In the genomic region with DNA sequence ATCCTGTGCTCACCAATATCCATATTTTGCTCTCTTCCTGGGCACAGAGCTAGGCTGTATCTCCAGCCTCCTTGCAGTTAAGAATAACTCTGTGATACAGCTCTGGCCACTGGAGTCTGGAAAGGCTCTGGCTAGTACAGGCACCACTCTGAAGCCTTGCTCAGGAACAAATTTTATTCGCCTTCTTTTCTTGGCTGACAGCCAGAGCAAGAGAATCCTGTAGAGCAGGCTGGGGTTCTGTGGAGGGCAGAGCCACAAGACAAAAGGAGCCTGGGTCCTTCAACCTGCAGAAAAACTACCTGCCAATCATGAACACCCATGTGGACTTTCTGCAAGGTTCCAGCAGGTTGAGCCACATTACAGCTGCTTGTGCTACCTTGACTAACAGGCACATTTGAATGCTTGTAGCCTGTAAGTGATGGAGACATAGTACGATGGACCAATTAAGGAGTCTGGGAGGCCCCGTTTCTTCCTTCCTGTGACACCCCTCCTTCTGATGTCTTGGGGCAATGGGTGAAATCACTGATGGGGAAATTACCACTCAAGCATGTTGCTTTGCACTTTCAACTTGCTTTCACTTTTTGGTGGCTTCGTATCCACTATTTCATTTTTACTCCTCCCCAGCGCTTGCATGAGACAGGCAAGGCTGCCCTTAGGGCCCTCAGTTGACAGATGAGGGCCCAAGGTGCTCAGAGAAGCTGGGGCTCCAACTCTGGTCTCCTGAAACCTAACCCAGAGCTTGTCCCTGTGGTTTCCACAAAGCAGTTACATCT, we compare ENCODE assay signal across 14 cellular contexts.
DNase-seq lines count a peak whose midpoint lies in the region; ATAC-seq, FAIRE-seq and TF ChIP-seq lines count a peak whose summit lies in the region.
"Had no signal": no experiment of that assay in that cellular context is flagged by ENCODE, and none has a peak within 500 bp of the region (broad histone marks: within the 10 kb centered on the region; RNA-seq: fewer than 3 reads in every experiment).

No MANE protein-coding gene starts in this region.

- peak; percentile 89 for FAIRE-seq in GM12891 (lab: Jason Lieb, UNC)
- FAIRE-seq: K562 had no signal

- DNase-seq in GM12891 (ENCODE audit: insufficient read length, low spot score) (peak; percentile 37), NCI-H1105 treated with DMSO at 0.1 percent for 48 hours (lab: John Stamatoyannopoulos, UW) (peak; percentile 66), kidney tubule cell (ENCODE audit: low spot score) (peak; percentile 27), GOT3 (lab: John Stamatoyannopoulos, UW) (no peak)
- no peak for DNase-seq in stimulated activated CD4-positive, alpha-beta T cell treated with anti-CD3 and anti-CD28 coated beads, Interleukin-4, amount 100 ng/mL, for 1 hour
- DNase-seq: activated CD4-positive, alpha-beta T cell treated with anti-CD3 and anti-CD28 coated beads, Interleukin-2, amount 50 U/mL, for 48 hours; dermis blood vessel endothelial cell; mesendoderm; NCI-H446; tibial artery had no signal

- ATAC-seq in GM19452 (IDR thresholded peaks at IDR 0.05; ENCODE audit: unreplicated experiment) = peak; percentile 54
- ATAC-seq in HG03139 (IDR thresholded peaks at IDR 0.05; ENCODE audit: unreplicated experiment) = no peak
- ATAC-seq in GM19455 (IDR thresholded peaks at IDR 0.05; ENCODE audit: unreplicated experiment) = no peak
- ATAC-seq: K562 had no signal

- TF ChIP-seq POLR2A in GM12891 (IDR thresholded peaks at IDR 0.05; ENCODE audit: low read depth, low read length) = no peak; the same call in 1 of the 2 replicates

TF ChIP-seq in GM12891, 5 proteins besides CTCF, POLR2A, EP300 and RAD21:
- TF ChIP-seq POU2F2 (IDR thresholded peaks at IDR 0.05; ENCODE audit: low read depth, low read length) = peak; percentile 50; the same call in 1 of the 2 replicates
- no peak for TF ChIP-seq SPI1 (IDR thresholded peaks at IDR 0.05; ENCODE audit: low read depth, low read length)
- no peak for TF ChIP-seq TAF1 (IDR thresholded peaks at IDR 0.05; ENCODE audit: low read depth, low read length)
- TF ChIP-seq POLR2AphosphoS5 (IDR thresholded peaks at IDR 0.05; ENCODE audit: low read depth, low read length) = no peak
- peak; percentile 38 for TF ChIP-seq PAX5 (IDR thresholded peaks at IDR 0.05; ENCODE audit: insufficient read depth, low read length, severe bottlenecking)

Comparison
In these comparisons a context has a peak if more than half of its experiments do, and no peak if none do; other contexts are left out.
1. DNase-seq: peak in GM12891 (single experiment), NCI-H1105 treated with DMSO at 0.1 percent for 48 hours (single experiment) and kidney tubule cell (single experiment); none in GOT3 (single experiment) and stimulated activated CD4-positive, alpha-beta T cell treated with anti-CD3 and anti-CD28 coated beads, Interleukin-4, amount 100 ng/mL, for 1 hour (single experiment).